Comparison of ENCODE assay signal across 10 cellular contexts in genomic region chr17:50765454-50766221, GRCh38. TPM values are rescaled to one million over a fixed set of nuclear protein-coding genes. Genes with fewer than 3 reads are reported as not detected.
DNase-seq lines count a peak whose midpoint lies in the region; ATAC-seq and TF ChIP-seq lines count a peak whose summit lies in the region.
"Had no signal": no experiment of that assay in that cellular context is flagged by ENCODE, and none has a peak within 500 bp of the region (broad histone marks: within the 10 kb centered on the region; RNA-seq: fewer than 3 reads in every experiment).

No MANE protein-coding gene starts in this region.

- no peaks in the 10 kb centered on the region for H3K9me3 ChIP-seq in upper lobe of right lung

- TF ChIP-seq CTCF in upper lobe of right lung (IDR thresholded peaks at IDR 0.05): no peak

- no peak overlapping the region for H3K4me3 ChIP-seq in upper lobe of right lung

- peak; percentile 42 for ATAC-seq in Right ventricle myocardium inferior
- ATAC-seq in left cardiac atrium: peak; percentile 52 to 71
- ATAC-seq in upper lobe of right lung: peak; percentile 69

- no peaks in the 10 kb centered on the region for H3K27me3 Mint-ChIP-seq in activated naive CD8-positive, alpha-beta T cell treated with anti-CD3 and anti-CD28 coated beads for 36 hours

- H3K4me1 Mint-ChIP-seq in activated naive CD8-positive, alpha-beta T cell treated with anti-CD3 and anti-CD28 coated beads for 36 hours: peaks cover 2% of the 10 kb centered on the region

- no peaks in the 10 kb centered on the region for H3K36me3 ChIP-seq in upper lobe of right lung

- H3K4me3 Mint-ChIP-seq in activated naive CD8-positive, alpha-beta T cell treated with anti-CD3 and anti-CD28 coated beads for 36 hours: no peak overlapping the region

- H3K27me3 ChIP-seq in upper lobe of right lung: no peaks in the 10 kb centered on the region

- peaks cover 18% of the 10 kb centered on the region for H3K4me1 ChIP-seq in upper lobe of right lung

- no peaks in the 10 kb centered on the region for H3K9me3 Mint-ChIP-seq in activated naive CD8-positive, alpha-beta T cell treated with anti-CD3 and anti-CD28 coated beads for 36 hours

- peak overlapping the region; percentile 39 for H3K27ac ChIP-seq in upper lobe of right lung

- H3K36me3 Mint-ChIP-seq in activated naive CD8-positive, alpha-beta T cell treated with anti-CD3 and anti-CD28 coated beads for 36 hours: no peaks in the 10 kb centered on the region

- no peak overlapping the region for H3K27ac Mint-ChIP-seq in activated naive CD8-positive, alpha-beta T cell treated with anti-CD3 and anti-CD28 coated beads for 36 hours

- intact Hi-C loops in Right ventricle myocardium inferior (cut with DNase I): no loop called here
- intact Hi-C loops in cardiac septum (cut with DNase I): no loop called here
- intact Hi-C loops in left cardiac atrium (cut with DNase I): no loop called here
- intact Hi-C loops in upper lobe of right lung (cut with DNase I): no loop called here

- no peak for DNase-seq in Right ventricle myocardium inferior (ENCODE audit: missing footprints)
- DNase-seq in cardiac septum (ENCODE audit: low spot score): no peak
- DNase-seq in NOMO-1 (lab: John Stamatoyannopoulos, UW; ENCODE audit: unreplicated experiment in 2 of 2): peak; percentile 75 to 88
- no peak for DNase-seq in left cardiac atrium
- no peak for DNase-seq in upper lobe of right lung
- DNase-seq in GM03348 (ENCODE audit: low spot score): no peak
- DNase-seq in kidney tubule cell (ENCODE audit: low spot score): no peak
- no peak for DNase-seq in activated naive CD8-positive, alpha-beta T cell treated with anti-CD3 and anti-CD28 coated beads for 36 hours

RNA-seq across cellular contexts. Expression of gene ANKRD40CL, which starts 1.7 kb away (rescaled TPM):
- not detected for total RNA-seq in Right ventricle myocardium inferior
- total RNA-seq in cardiac septum: not detected
- not detected for total RNA-seq in left cardiac atrium
- not detected for total RNA-seq in upper lobe of right lung
- total RNA-seq in activated naive CD8-positive, alpha-beta T cell treated with anti-CD3 and anti-CD28 coated beads for 36 hours: not detected
- total RNA-seq: astrocyte; T-helper 2 cell treated with Interferon-gamma antibody and Interleukin-4, amounts not matched to agents 100 ng/mL and 5 ng/mL, for 36 hours had no signal

RNA-seq across cellular contexts. Expression of gene LUC7L3, which starts 46.2 kb away (rescaled TPM):
- 49.3 TPM for total RNA-seq in Right ventricle myocardium inferior
- total RNA-seq in cardiac septum: 78.5 TPM
- total RNA-seq in left cardiac atrium: 10 to 100 TPM; 49.4 to 66.9 TPM
- total RNA-seq in upper lobe of right lung: 105 TPM
- 100 to 1,000 TPM; 108 to 116 TPM for total RNA-seq in activated naive CD8-positive, alpha-beta T cell treated with anti-CD3 and anti-CD28 coated beads for 36 hours

RNA-seq across cellular contexts. Expression of gene ANKRD40, which starts 57.9 kb away (rescaled TPM):
- 60.9 TPM for total RNA-seq in Right ventricle myocardium inferior
- 47.6 TPM for total RNA-seq in cardiac septum
- 10 to 100 TPM; 43.8 to 45.4 TPM for total RNA-seq in left cardiac atrium
- total RNA-seq in upper lobe of right lung: 57.7 TPM
- total RNA-seq in activated naive CD8-positive, alpha-beta T cell treated with anti-CD3 and anti-CD28 coated beads for 36 hours: 10 to 100 TPM; 39.5 to 40.2 TPM

Comparison
In these comparisons a context has a peak if more than half of its experiments do, and no peak if none do; other contexts are left out.
1. DNase-seq: peak in NOMO-1 (2 of 2); none in Right ventricle myocardium inferior (single experiment), cardiac septum (single experiment), left cardiac atrium (single experiment), upper lobe of right lung (single experiment), GM03348 (single experiment), kidney tubule cell (single experiment) and activated naive CD8-positive, alpha-beta T cell treated with anti-CD3 and anti-CD28 coated beads for 36 hours (single experiment).
2. Peak in every context shown above with its lines, with median percentiles within 50 percentile points of each other: ATAC-seq.